ENCODE assay signal across 13 cellular contexts in the genomic region with DNA sequence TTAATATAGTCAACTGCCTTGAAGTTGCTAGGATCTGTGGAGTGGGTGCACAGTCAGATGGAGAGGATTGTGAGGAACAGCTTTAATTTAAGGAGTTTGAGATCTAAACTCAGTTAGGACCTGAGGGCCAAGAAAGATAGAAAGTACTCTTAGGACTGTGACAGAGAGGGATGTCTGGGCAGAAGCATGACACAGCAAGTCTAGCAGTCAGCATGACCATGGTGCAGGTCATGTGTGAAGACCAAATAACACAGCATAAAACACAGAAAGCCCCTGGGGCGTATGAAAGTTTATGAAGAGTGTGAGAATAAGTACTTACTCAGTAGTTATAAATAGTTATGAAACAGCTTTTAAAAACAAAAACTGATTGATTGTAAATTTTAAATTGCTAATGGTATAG.
DNase-seq lines count a peak whose midpoint lies in the region; ATAC-seq and TF ChIP-seq lines count a peak whose summit lies in the region.
"Had no signal": no experiment of that assay in that cellular context is flagged by ENCODE, and none has a peak within 500 bp of the region (broad histone marks: within the 10 kb centered on the region; RNA-seq: fewer than 3 reads in every experiment).

No MANE protein-coding gene starts in this region.

- H2BK120ac ChIP-seq in mesendoderm (ENCODE audit: low read depth, low read length) = no peak overlapping the region

- no peak for TF ChIP-seq CTCF in type B pancreatic cell (conservative IDR thresholded peaks at IDR 0.05)

- no peak overlapping the region for H4K5ac ChIP-seq in mesendoderm (ENCODE audit: low read length)

- no peaks in the 10 kb centered on the region for H3K4me1 ChIP-seq in mesendoderm (ENCODE audit: control insufficient read depth, low read depth, low read length)

- no peak overlapping the region for H3K4me3 Mint-ChIP-seq in type B pancreatic cell

- H3K4me1 Mint-ChIP-seq in type B pancreatic cell (ENCODE audit: unreplicated experiment) = no peaks in the 10 kb centered on the region

- no peak overlapping the region for H3K23ac ChIP-seq in mesendoderm (ENCODE audit: low read length)

- WGBS in mesendoderm (ENCODE audit: extremely low coverage, insufficient coverage, low lambda C conversion rate) = no CpG with 5 or more reads among the region's 1 CpG

- H3K79me2 ChIP-seq in mesendoderm (ENCODE audit: control insufficient read depth, insufficient read depth, low read length) = no peaks in the 10 kb centered on the region

- no peak overlapping the region for H3K27ac Mint-ChIP-seq in type B pancreatic cell

- ATAC-seq in GM18868 (IDR thresholded peaks at IDR 0.05; ENCODE audit: unreplicated experiment) (peak; percentile 99), GM21737 (IDR thresholded peaks at IDR 0.05; ENCODE audit: unreplicated experiment) (peak; percentile 78), HG03439 (IDR thresholded peaks at IDR 0.05; ENCODE audit: unreplicated experiment) (peak; percentile 98)
- ATAC-seq: left colon had no signal

- no peak overlapping the region for H3K9ac ChIP-seq in mesendoderm (ENCODE audit: low read length)

- H3K4me2 ChIP-seq in mesendoderm (ENCODE audit: low read length) = no peak overlapping the region

- no peaks in the 10 kb centered on the region for H3K9me3 Mint-ChIP-seq in type B pancreatic cell

- no peak overlapping the region for H3K18ac ChIP-seq in mesendoderm (ENCODE audit: low read length)

- H3K36me3 ChIP-seq in mesendoderm (ENCODE audit: control insufficient read depth, insufficient read depth, low read length) = no peaks in the 10 kb centered on the region

- H3K27ac ChIP-seq in mesendoderm (ENCODE audit: low read depth, low read length) = no peak overlapping the region
- H3K27ac ChIP-seq: esophagus muscularis mucosa, HL-60 had no signal

- no peak overlapping the region for H2BK5ac ChIP-seq in mesendoderm (ENCODE audit: low read length)

- H2AK5ac ChIP-seq in mesendoderm (ENCODE audit: low read length) = no peak overlapping the region

- no peak overlapping the region for H3K4me3 ChIP-seq in mesendoderm (ENCODE audit: low read length)
- H3K4me3 ChIP-seq: esophagus muscularis mucosa had no signal

- H3K79me1 ChIP-seq in mesendoderm (ENCODE audit: low read length) = no peaks in the 10 kb centered on the region

- peak; percentile 8 for DNase-seq in mesendoderm
- no peak for DNase-seq in NCI-H146 (lab: John Stamatoyannopoulos, UW)
- no peak for DNase-seq in activated CD8-positive, alpha-beta memory T cell treated with anti-CD3 and anti-CD28 coated beads, Interleukin-2, amount 50 U/mL, for 48 hours
- no peak for DNase-seq in type B pancreatic cell (ENCODE audit: extremely low spot score, unreplicated experiment)
- DNase-seq: DMS79 treated with DMSO at 0.1 percent for 48 hours, left colon, NCI-H2081 treated with DMSO at 0.1 percent for 48 hours, posterior cingulate gyrus had no signal

- no peak overlapping the region for H2BK15ac ChIP-seq in mesendoderm (replicated peaks; ENCODE audit: low read depth)

- H3K4ac ChIP-seq in mesendoderm (ENCODE audit: low read depth, low read length) = no peak overlapping the region

- no peak overlapping the region for H3K56ac ChIP-seq in mesendoderm (ENCODE audit: low read length)

- no peaks in the 10 kb centered on the region for H3K27me3 ChIP-seq in mesendoderm (ENCODE audit: insufficient read depth, low read length, poor library complexity)
- H3K27me3 ChIP-seq: esophagus muscularis mucosa had no signal

- H3K36me3 Mint-ChIP-seq in type B pancreatic cell = peaks cover 27% of the 10 kb centered on the region

- no peak overlapping the region for H4K8ac ChIP-seq in mesendoderm (ENCODE audit: low read depth, low read length)

- no peaks in the 10 kb centered on the region for H3K27me3 Mint-ChIP-seq in type B pancreatic cell
